Comparison of ENCODE assay signal across 1 cellular context in genomic region chr3:52679811-52680210, GRCh38.
TF ChIP-seq lines count a peak whose summit lies in the region.

No MANE protein-coding gene starts in this region.

TF ChIP-seq in GM12878, 131 proteins besides CTCF, POLR2A, EP300 and RAD21:
- TF ChIP-seq ZBTB33 (IDR thresholded peaks at IDR 0.05) (no peak), YBX1 (IDR thresholded peaks at IDR 0.05) (no peak), KAT2A (conservative IDR thresholded peaks at IDR 0.05; ENCODE audit: control insufficient read depth, low read depth, low read length) (no peak), ZNF274 (IDR thresholded peaks at IDR 0.05; ENCODE audit: insufficient read depth, insufficient read length) (no peak), ZNF217 (IDR thresholded peaks at IDR 0.05) (no peak), ZNF24 (IDR thresholded peaks at IDR 0.05) (no peak), STAT3 (IDR thresholded peaks at IDR 0.05; ENCODE audit: low read depth, low read length) (no peak), USF1 (IDR thresholded peaks at IDR 0.05; ENCODE audit: borderline replicate concordance, extremely low read length, insufficient read depth, low read depth, low read length) (no peak), MTA3 (IDR thresholded peaks at IDR 0.05; ENCODE audit: borderline replicate concordance, low read length) (no peak), MLLT1 (IDR thresholded peaks at IDR 0.05) (no peak), E2F8 (IDR thresholded peaks at IDR 0.05; ENCODE audit: low read depth, partially characterized antibody) (no peak), NR2F1 (conservative IDR thresholded peaks at IDR 0.05) (no peak), ZBED1 (IDR thresholded peaks at IDR 0.05; ENCODE audit: borderline replicate concordance) (no peak), SIX5 (IDR thresholded peaks at IDR 0.05; ENCODE audit: low read depth, low read length, severe bottlenecking) (no peak), IRF3 (IDR thresholded peaks at IDR 0.05) (no peak)
